Comparison of ENCODE assay signal across 28 cellular contexts in the genomic region with DNA sequence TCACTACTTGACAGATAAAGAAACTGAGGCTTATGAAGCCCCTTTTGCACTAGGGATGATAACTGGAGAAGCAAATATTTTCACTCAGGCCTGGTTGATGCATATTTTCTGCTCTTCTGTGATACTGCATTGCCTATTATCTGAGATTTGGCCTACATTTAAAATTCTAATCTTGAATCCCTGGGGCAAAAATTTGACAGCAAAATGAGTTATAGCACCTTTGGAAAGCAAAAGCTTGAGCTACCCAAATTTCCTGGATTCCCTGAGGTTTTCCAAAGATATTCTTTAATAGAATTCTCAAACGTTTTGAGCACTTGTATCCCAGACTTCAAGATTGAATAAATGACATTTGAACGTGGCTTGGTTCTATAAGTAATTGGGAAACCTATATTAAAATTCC.
"Had no signal": no experiment of that assay in that cellular context is flagged by ENCODE, and none has a peak within 500 bp of the region (broad histone marks: within the 10 kb centered on the region; RNA-seq: fewer than 3 reads in every experiment).

No MANE protein-coding gene starts in this region.

- H2AFZ ChIP-seq: parathyroid adenoma had no signal

- H3K27me3 Mint-ChIP-seq: natural killer cell treated with Interleukin-12 subunit alpha and Interleukin-12 subunit beta and Interleukin-15 and Interleukin-18, amount 100 ng/mL, for 72 hours; progenitor cell of endocrine pancreas; stimulated activated naive B cell treated with anti-CD40 and anti-IgM and Interleukin-4, amounts not matched to agents 10 μg/mL and 1 μg/mL and 100 μg/mL, for 72 hours; stimulated activated naive CD8-positive, alpha-beta T cell treated with anti-CD3 and anti-CD28 coated beads, Interleukin-15, Interleukin-2, amounts not matched to agents 100 ng/mL and 50 ng/mL, for 24 hours had no signal

- H3K79me2 ChIP-seq: parathyroid adenoma had no signal

- H3K9me3 Mint-ChIP-seq: nephron progenitor cell had no signal

- H3K4me3 ChIP-seq: ovary, psoas muscle, right lobe of liver, sigmoid colon, stomach, thoracic aorta, thyroid gland, tibial nerve, upper lobe of left lung, vagina had no signal

- H3K36me3 ChIP-seq: neutrophil, ovary, right lobe of liver, sigmoid colon, stomach, thoracic aorta, thyroid gland, tibial nerve, upper lobe of left lung, vagina had no signal

- DNase-seq: nephron progenitor cell; nucleus accumbens; ovary; psoas muscle; right cardiac atrium; right lobe of liver; sigmoid colon; small intestine; stimulated activated CD4-positive, alpha-beta T cell treated with anti-CD3 and anti-CD28 coated beads, Interleukin-15, amount 100 ng/mL, for 24 hours; stimulated activated CD4-positive, alpha-beta T cell treated with anti-CD3 and anti-CD28 coated beads, Interleukin-2, amount 100 ng/mL, for 24 hours; stimulated activated CD4-positive, alpha-beta T cell treated with anti-CD3 and anti-CD28 coated beads, Interleukin-2, amount 100 ng/mL, for 48 hours; stimulated activated CD4-positive, alpha-beta T cell treated with anti-CD3 and anti-CD28 coated beads, Interleukin-4, amount 100 ng/mL, for 24 hours; stimulated activated naive B cell treated with anti-CD40 and anti-IgM and Interleukin-4, amounts not matched to agents 10 μg/mL and 1 μg/mL and 100 μg/mL, for 72 hours; stimulated activated naive CD4-positive, alpha-beta T cell treated with Interleukin-2 at 50 U/mL for 16 hours; stomach; thyroid gland; trophoblast cell; upper lobe of left lung had no signal

- H3K27ac ChIP-seq: neutrophil, ovary, parathyroid adenoma, psoas muscle, right lobe of liver, sigmoid colon, stomach, thyroid gland, tibial nerve, upper lobe of left lung, vagina had no signal

- H3K4me3 Mint-ChIP-seq: natural killer cell treated with Interleukin-12 subunit alpha and Interleukin-12 subunit beta and Interleukin-15 and Interleukin-18, amount 100 ng/mL, for 72 hours; nephron progenitor cell; neural crest cell; stimulated activated effector memory CD8-positive, alpha-beta T cell treated with anti-CD3 and anti-CD28 coated beads, Interleukin-12 subunit alpha, Interleukin-12 subunit beta, amount 100 ng/mL, for 72 hours; stimulated activated naive B cell treated with anti-CD40 and anti-IgM and Interleukin-4, amounts not matched to agents 10 μg/mL and 1 μg/mL and 100 μg/mL, for 72 hours; stimulated activated naive CD8-positive, alpha-beta T cell treated with anti-CD3 and anti-CD28 coated beads, Interleukin-15, Interleukin-2, amounts not matched to agents 100 ng/mL and 50 ng/mL, for 24 hours had no signal

- H3K9ac ChIP-seq: parathyroid adenoma had no signal

- H3K4me1 Mint-ChIP-seq: nephron progenitor cell; neural crest cell; stimulated activated effector memory CD8-positive, alpha-beta T cell treated with anti-CD3 and anti-CD28 coated beads, Interleukin-12 subunit alpha, Interleukin-12 subunit beta, amount 100 ng/mL, for 72 hours; stimulated activated naive B cell treated with anti-CD40 and anti-IgM and Interleukin-4, amounts not matched to agents 10 μg/mL and 1 μg/mL and 100 μg/mL, for 72 hours had no signal

- H3K9me3 ChIP-seq: neutrophil, ovary, psoas muscle, right lobe of liver, sigmoid colon, stomach, thoracic aorta, thyroid gland, upper lobe of left lung, vagina had no signal

- H3K27ac Mint-ChIP-seq: natural killer cell treated with Interleukin-12 subunit alpha and Interleukin-12 subunit beta and Interleukin-15 and Interleukin-18, amount 100 ng/mL, for 72 hours; nephron progenitor cell; progenitor cell of endocrine pancreas; stimulated activated effector memory CD8-positive, alpha-beta T cell treated with anti-CD3 and anti-CD28 coated beads, Interleukin-12 subunit alpha, Interleukin-12 subunit beta, amount 100 ng/mL, for 72 hours; stimulated activated naive B cell treated with anti-CD40 and anti-IgM and Interleukin-4, amounts not matched to agents 10 μg/mL and 1 μg/mL and 100 μg/mL, for 72 hours; stimulated activated naive CD8-positive, alpha-beta T cell treated with anti-CD3 and anti-CD28 coated beads, Interleukin-15, Interleukin-2, amounts not matched to agents 100 ng/mL and 50 ng/mL, for 24 hours had no signal

- H3K4me1 ChIP-seq: parathyroid adenoma, psoas muscle, right lobe of liver, upper lobe of left lung, vagina had no signal

- H3K36me3 Mint-ChIP-seq: stimulated activated effector memory CD8-positive, alpha-beta T cell treated with anti-CD3 and anti-CD28 coated beads, Interleukin-12 subunit alpha, Interleukin-12 subunit beta, amount 100 ng/mL, for 72 hours; stimulated activated naive B cell treated with anti-CD40 and anti-IgM and Interleukin-4, amounts not matched to agents 10 μg/mL and 1 μg/mL and 100 μg/mL, for 72 hours had no signal
